18 cellular contexts compared by ENCODE assay signal in the genomic region with DNA sequence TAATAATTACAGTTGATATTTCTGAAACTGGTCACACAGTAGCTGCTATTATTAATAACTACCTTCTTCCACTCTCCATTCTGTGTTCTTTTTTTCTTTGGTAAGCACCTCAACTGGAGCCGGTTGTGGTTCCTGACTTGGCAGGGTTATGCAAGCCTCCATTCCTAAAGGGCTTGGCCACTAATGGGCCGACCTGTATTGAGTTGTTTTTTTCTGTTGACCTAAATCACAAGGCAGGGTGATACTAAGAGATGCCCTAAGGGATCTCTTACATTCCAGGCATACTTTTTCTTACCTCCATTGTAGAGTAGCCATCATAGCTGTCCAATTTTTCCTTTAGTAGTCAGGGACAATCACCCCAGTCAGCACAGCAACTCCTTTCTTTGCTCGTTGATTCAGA.
"Had no signal": no experiment of that assay in that cellular context is flagged by ENCODE, and none has a peak within 500 bp of the region (broad histone marks: within the 10 kb centered on the region; RNA-seq: fewer than 3 reads in every experiment).

No MANE protein-coding gene starts in this region.

- ATAC-seq: activated T-cell treated with anti-CD3 and anti-CD28 coated beads, Interleukin-2, amount 50 U/mL, for 72 hours; stimulated activated memory B cell treated with anti-CD40 and anti-IgM and Interleukin-4, amounts not matched to agents 10 μg/mL and 1 μg/mL and 100 μg/mL, for 72 hours had no signal

- H2AFZ ChIP-seq: parathyroid adenoma had no signal

- H3K4me1 ChIP-seq: adrenal gland, parathyroid adenoma, sigmoid colon, testis had no signal

- H3K4me3 Mint-ChIP-seq: activated T-cell treated with anti-CD3 and anti-CD28 coated beads, Interleukin-2, amount 50 U/mL, for 72 hours; dendritic cell treated with granulocyte-macrophage colony-stimulating factor and Interleukin-4, amounts not matched to agents 40 ng/mL and 50 ng/mL, for 4 days; nephron; stimulated activated memory B cell treated with anti-CD40 and anti-IgM and Interleukin-4, amounts not matched to agents 10 μg/mL and 1 μg/mL and 100 μg/mL, for 72 hours had no signal

- H3K27ac Mint-ChIP-seq: activated T-cell treated with anti-CD3 and anti-CD28 coated beads, Interleukin-2, amount 50 U/mL, for 72 hours; dendritic cell treated with granulocyte-macrophage colony-stimulating factor and Interleukin-4, amounts not matched to agents 40 ng/mL and 50 ng/mL, for 4 days; nephron; stimulated activated memory B cell treated with anti-CD40 and anti-IgM and Interleukin-4, amounts not matched to agents 10 μg/mL and 1 μg/mL and 100 μg/mL, for 72 hours had no signal

- H3K27me3 ChIP-seq: adrenal gland, sigmoid colon, testis had no signal

- H3K9me3 Mint-ChIP-seq: dendritic cell treated with granulocyte-macrophage colony-stimulating factor and Interleukin-4, amounts not matched to agents 40 ng/mL and 50 ng/mL, for 4 days; nephron; stimulated activated memory B cell treated with anti-CD40 and anti-IgM and Interleukin-4, amounts not matched to agents 10 μg/mL and 1 μg/mL and 100 μg/mL, for 72 hours had no signal

- H3K27ac ChIP-seq: adrenal gland, parathyroid adenoma, sigmoid colon, testis had no signal

- H3K4me3 ChIP-seq: adrenal gland, sigmoid colon, testis had no signal

- DNase-seq: activated CD4-positive, alpha-beta T cell treated with anti-CD3 and anti-CD28 coated beads, Interleukin-2, amount 50 U/mL, for 4 hours; activated CD4-positive, CD25-positive, alpha-beta regulatory T cell treated with anti-CD3 and anti-CD28 coated beads, Interleukin-2, amount 50 U/mL, for 72 hours; activated effector memory CD4-positive, alpha-beta T cell treated with anti-CD3 and anti-CD28 coated beads, Interleukin-2, amount 50 U/mL, for 16 hours; activated naive CD4-positive, alpha-beta T cell treated with anti-CD3 and anti-CD28 coated beads, Interleukin-2, amount 50 U/mL, for 16 hours; activated T-cell treated with anti-CD3 and anti-CD28 coated beads, Interleukin-2, amount 50 U/mL, for 72 hours; adrenal gland; effector CD8-positive, alpha-beta T cell; hippocampal formation; kidney glomerular epithelial cell; sigmoid colon; stimulated activated CD4-positive, alpha-beta T cell treated with anti-CD3 and anti-CD28 coated beads, Interleukin-4, amount 100 ng/mL, for 24 hours; T-helper 1 cell; T1000; testis had no signal

- H3K4me1 Mint-ChIP-seq: nephron; stimulated activated memory B cell treated with anti-CD40 and anti-IgM and Interleukin-4, amounts not matched to agents 10 μg/mL and 1 μg/mL and 100 μg/mL, for 72 hours had no signal

- H3K9me3 ChIP-seq: adrenal gland, sigmoid colon, testis had no signal

- H3K27me3 Mint-ChIP-seq: dendritic cell treated with granulocyte-macrophage colony-stimulating factor and Interleukin-4, amounts not matched to agents 40 ng/mL and 50 ng/mL, for 4 days; stimulated activated memory B cell treated with anti-CD40 and anti-IgM and Interleukin-4, amounts not matched to agents 10 μg/mL and 1 μg/mL and 100 μg/mL, for 72 hours had no signal

- H3K79me2 ChIP-seq: parathyroid adenoma had no signal

- H3K36me3 ChIP-seq: adrenal gland, sigmoid colon had no signal

- H3K36me3 Mint-ChIP-seq: stimulated activated memory B cell treated with anti-CD40 and anti-IgM and Interleukin-4, amounts not matched to agents 10 μg/mL and 1 μg/mL and 100 μg/mL, for 72 hours had no signal
